ENCODE assay signal across 8 cellular contexts in the genomic region with DNA sequence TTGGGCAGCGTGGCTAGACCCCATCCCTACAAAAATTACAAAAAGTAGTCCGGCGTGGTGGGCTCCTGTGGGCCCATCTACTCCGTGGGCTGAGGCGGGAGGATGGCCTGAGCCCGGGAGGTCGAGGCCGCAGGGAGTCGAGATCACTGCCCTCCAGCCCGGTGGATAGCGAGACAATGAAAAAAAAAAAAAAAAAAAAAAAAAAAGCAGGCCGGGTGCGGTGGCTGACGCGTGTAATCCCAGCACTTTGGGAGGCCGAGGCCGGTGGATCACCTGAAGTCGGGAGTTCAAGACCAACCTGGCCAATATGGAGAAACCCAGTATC.
DNase-seq lines count a peak whose midpoint lies in the region; ATAC-seq and TF ChIP-seq lines count a peak whose summit lies in the region.

No MANE protein-coding gene starts in this region.

- H3K27me3 ChIP-seq in cardiac muscle cell: no peaks in the 10 kb centered on the region
- H3K27me3 ChIP-seq in upper lobe of left lung: no peaks in the 10 kb centered on the region

- H3K4me3 ChIP-seq in cardiac muscle cell (peak overlapping the region; percentile 55), upper lobe of left lung (peak overlapping the region; percentile 60 to 78 (median 72))

- no peaks in the 10 kb centered on the region for H3K36me3 ChIP-seq in cardiac muscle cell
- peaks cover 0 to 5% (median 0%) of the 10 kb centered on the region in 4 donors for H3K36me3 ChIP-seq in upper lobe of left lung

- H3K4me1 ChIP-seq in cardiac muscle cell (ENCODE audit: low read depth): peaks cover 6% of the 10 kb centered on the region
- H3K4me1 ChIP-seq in upper lobe of left lung: peaks cover 0 to 13% (median 0%) of the 10 kb centered on the region in 4 donors

- TF ChIP-seq EP300 in upper lobe of left lung (IDR thresholded peaks at IDR 0.05): no peak

- no peak for ATAC-seq in memory B cell (ENCODE audit: low read depth)
- no peak for ATAC-seq in upper lobe of left lung (ENCODE audit: low FRiP score in 2 of 2)
- ATAC-seq in HG02840 (IDR thresholded peaks at IDR 0.05; ENCODE audit: low FRiP score, unreplicated experiment): no peak

- DNase-seq in cardiac muscle cell (ENCODE audit: low read depth in 1 of 2, low spot score in 1 of 2) (no peak), cardiac septum (ENCODE audit: low spot score) (no peak), memory B cell (ENCODE audit: low spot score in 2 of 2) (no peak), upper lobe of left lung (no peak), NCI-H1930 (lab: John Stamatoyannopoulos, UW) (no peak)
- no peak for DNase-seq in stimulated activated CD4-positive, alpha-beta T cell treated with anti-CD3 and anti-CD28 coated beads, Interleukin-4, amount 100 ng/mL, for 1 hour

- H3K4me1 Mint-ChIP-seq in brain: peaks cover 32% of the 10 kb centered on the region
- peaks cover 16% of the 10 kb centered on the region for H3K4me1 Mint-ChIP-seq in memory B cell

- H3K36me3 Mint-ChIP-seq in brain (no peaks in the 10 kb centered on the region), memory B cell (no peaks in the 10 kb centered on the region)

- TF ChIP-seq CTCF in cardiac muscle cell (IDR thresholded peaks at IDR 0.05; ENCODE audit: low read depth, low read length) (no peak), brain (conservative IDR thresholded peaks at IDR 0.05) (no peak), upper lobe of left lung (IDR thresholded peaks at IDR 0.05) (no peak)

- H3K27ac ChIP-seq in cardiac muscle cell: no peak overlapping the region
- peak overlapping the region; percentile 66 to 87 (median 84) for H3K27ac ChIP-seq in upper lobe of left lung

- WGBS in upper lobe of left lung, 2 donors: 40 to 53% methylated on average over 6 to 16 of the region's 18 CpGs

- H3K9me3 ChIP-seq in cardiac muscle cell (ENCODE audit: low read depth) (no peaks in the 10 kb centered on the region), upper lobe of left lung (no peaks in the 10 kb centered on the region)

- no peaks in the 10 kb centered on the region for H3K9me3 Mint-ChIP-seq in brain
- H3K9me3 Mint-ChIP-seq in memory B cell: no peaks in the 10 kb centered on the region

- H3K27me3 Mint-ChIP-seq in brain (peaks cover 31% of the 10 kb centered on the region), memory B cell (no peaks in the 10 kb centered on the region)

- H3K4me3 Mint-ChIP-seq in brain (peak overlapping the region; percentile 85 to 95 (median 90)), memory B cell (peak overlapping the region; percentile 89)

- intact Hi-C loops in cardiac septum (cut with DNase I): no loop called here

- H3K27ac Mint-ChIP-seq in brain (peak overlapping the region in 4 of 5 experiments; percentile 91 to 98 (median 96)), memory B cell (peak overlapping the region; percentile 94)

- TF ChIP-seq POLR2A in upper lobe of left lung (IDR thresholded peaks at IDR 0.05): no peak
